Comparison of ENCODE assay signal across 25 cellular contexts in genomic region chr1:152743371-152744145, GRCh38. TPM values are rescaled to one million over a fixed set of nuclear protein-coding genes. Genes with fewer than 3 reads are reported as not detected.
"Had no signal": no experiment of that assay in that cellular context is flagged by ENCODE, and none has a peak within 500 bp of the region (broad histone marks: within the 10 kb centered on the region; RNA-seq: fewer than 3 reads in every experiment).

No MANE protein-coding gene starts in this region.

- H3K27me3 ChIP-seq: ascending aorta, esophagus squamous epithelium, thyroid gland had no signal

- FAIRE-seq: frontal cortex had no signal

- DNase-seq: activated CD4-positive, alpha-beta T cell treated with anti-CD3 and anti-CD28 coated beads, Interleukin-2, amount 10 ng/mL, durations not matched to agents 24 days and 14 days; activated CD8-positive, alpha-beta T cell treated with anti-CD3 and anti-CD28 coated beads for 36 hours; activated effector memory CD4-positive, alpha-beta T cell treated with Interleukin-2 at 50 U/mL for 16 hours; activated naive CD4-positive, alpha-beta T cell treated with anti-CD3 and anti-CD28 coated beads, Interleukin-2, amount 50 U/mL, for 16 hours; activated T-cell treated with anti-CD3 and anti-CD28 coated beads, Interleukin-2, amount 50 U/mL, for 4 hours; cerebellar nuclear complex; cortex of kidney; esophagus squamous epithelium; head of caudate nucleus; left ventricle myocardium inferior; retina; stimulated activated CD4-positive, alpha-beta T cell treated with anti-CD3 and anti-CD28 coated beads, Interleukin-12 subunit alpha, Interleukin-12 subunit beta, amount 100 ng/mL, for 4 hours; stimulated activated CD4-positive, alpha-beta T cell treated with anti-CD3 and anti-CD28 coated beads, Interleukin-1b, Interleukin-23, amount 100 ng/mL, for 48 hours; stimulated activated naive CD4-positive, alpha-beta T cell treated with Interleukin-2 at 50 U/mL for 16 hours; T1000 had no signal

- H3K27ac ChIP-seq: ascending aorta, esophagus squamous epithelium, left ventricle myocardium inferior, thyroid gland had no signal

- H3K27ac Mint-ChIP-seq: activated CD4-positive, alpha-beta T cell treated with anti-CD3 and anti-CD28 coated beads, Interleukin-2, amount 10 ng/mL, durations not matched to agents 24 days and 14 days; activated CD8-positive, alpha-beta T cell treated with anti-CD3 and anti-CD28 coated beads for 36 hours had no signal

- H3K9me3 ChIP-seq: ascending aorta, esophagus squamous epithelium, left ventricle myocardium inferior, thyroid gland had no signal

- ATAC-seq: activated CD8-positive, alpha-beta T cell treated with anti-CD3 and anti-CD28 coated beads for 36 hours; activated T-cell treated with anti-CD3 and anti-CD28 coated beads, Interleukin-2, amount 50 U/mL, for 4 hours had no signal

- H3K4me1 Mint-ChIP-seq: activated CD4-positive, alpha-beta T cell treated with anti-CD3 and anti-CD28 coated beads, Interleukin-2, amount 10 ng/mL, durations not matched to agents 24 days and 14 days; neural crest cell had no signal

- H3K4me3 ChIP-seq: ascending aorta, esophagus squamous epithelium, left ventricle myocardium inferior, thyroid gland had no signal

- H3K36me3 ChIP-seq: ascending aorta, esophagus squamous epithelium, left ventricle myocardium inferior, thyroid gland had no signal

- H3K4me1 ChIP-seq: ascending aorta, left ventricle myocardium inferior, thyroid gland had no signal

- H3K4me3 Mint-ChIP-seq: activated CD4-positive, alpha-beta T cell treated with anti-CD3 and anti-CD28 coated beads, Interleukin-2, amount 10 ng/mL, durations not matched to agents 24 days and 14 days; activated CD8-positive, alpha-beta T cell treated with anti-CD3 and anti-CD28 coated beads for 36 hours; activated T-cell treated with anti-CD3 and anti-CD28 coated beads, Interleukin-2, amount 50 U/mL, for 4 hours; neural crest cell had no signal

- H3K9me3 Mint-ChIP-seq: activated CD4-positive, alpha-beta T cell treated with anti-CD3 and anti-CD28 coated beads, Interleukin-2, amount 10 ng/mL, durations not matched to agents 24 days and 14 days; activated CD8-positive, alpha-beta T cell treated with anti-CD3 and anti-CD28 coated beads for 36 hours; activated T-cell treated with anti-CD3 and anti-CD28 coated beads, Interleukin-2, amount 50 U/mL, for 4 hours had no signal

RNA-seq across cellular contexts. Expression of gene KPRP, which starts 14.3 kb away (rescaled TPM):
- total RNA-seq: activated CD4-positive, alpha-beta T cell treated with anti-CD3 and anti-CD28 coated beads, Interleukin-2, amount 10 ng/mL, durations not matched to agents 24 days and 14 days; activated CD8-positive, alpha-beta T cell treated with anti-CD3 and anti-CD28 coated beads for 36 hours; activated T-cell treated with anti-CD3 and anti-CD28 coated beads, Interleukin-2, amount 50 U/mL, for 4 hours; ascending aorta; frontal cortex; kidney epithelial cell; left ventricle myocardium inferior; myocyte; neural crest cell; omental fat pad; posterior vena cava; subcutaneous adipose tissue; thyroid gland; urinary bladder had no signal
- polyA plus RNA-seq: urinary bladder had no signal

RNA-seq across cellular contexts. Expression of gene LCE1F, which starts 31.4 kb away (rescaled TPM):
- total RNA-seq: activated CD4-positive, alpha-beta T cell treated with anti-CD3 and anti-CD28 coated beads, Interleukin-2, amount 10 ng/mL, durations not matched to agents 24 days and 14 days; activated CD8-positive, alpha-beta T cell treated with anti-CD3 and anti-CD28 coated beads for 36 hours; activated T-cell treated with anti-CD3 and anti-CD28 coated beads, Interleukin-2, amount 50 U/mL, for 4 hours; ascending aorta; esophagus squamous epithelium; frontal cortex; kidney epithelial cell; left ventricle myocardium inferior; myocyte; neural crest cell; omental fat pad; posterior vena cava; subcutaneous adipose tissue; thyroid gland; urinary bladder had no signal
- polyA plus RNA-seq: urinary bladder had no signal

RNA-seq across cellular contexts. Expression of gene LCE4A, which starts 35.6 kb away (rescaled TPM):
- total RNA-seq: activated CD4-positive, alpha-beta T cell treated with anti-CD3 and anti-CD28 coated beads, Interleukin-2, amount 10 ng/mL, durations not matched to agents 24 days and 14 days; activated CD8-positive, alpha-beta T cell treated with anti-CD3 and anti-CD28 coated beads for 36 hours; activated T-cell treated with anti-CD3 and anti-CD28 coated beads, Interleukin-2, amount 50 U/mL, for 4 hours; ascending aorta; esophagus squamous epithelium; frontal cortex; kidney epithelial cell; left ventricle myocardium inferior; myocyte; neural crest cell; omental fat pad; posterior vena cava; subcutaneous adipose tissue; thyroid gland; urinary bladder had no signal
- polyA plus RNA-seq: urinary bladder had no signal

RNA-seq across cellular contexts. Expression of gene LCE1E, which starts 42.5 kb away (rescaled TPM):
- total RNA-seq: activated CD4-positive, alpha-beta T cell treated with anti-CD3 and anti-CD28 coated beads, Interleukin-2, amount 10 ng/mL, durations not matched to agents 24 days and 14 days; activated CD8-positive, alpha-beta T cell treated with anti-CD3 and anti-CD28 coated beads for 36 hours; activated T-cell treated with anti-CD3 and anti-CD28 coated beads, Interleukin-2, amount 50 U/mL, for 4 hours; ascending aorta; esophagus squamous epithelium; frontal cortex; kidney epithelial cell; left ventricle myocardium inferior; myocyte; neural crest cell; omental fat pad; posterior vena cava; subcutaneous adipose tissue; thyroid gland; urinary bladder had no signal

RNA-seq across cellular contexts. Expression of gene LCE2A, which starts 45.4 kb away (rescaled TPM):
- total RNA-seq: activated CD4-positive, alpha-beta T cell treated with anti-CD3 and anti-CD28 coated beads, Interleukin-2, amount 10 ng/mL, durations not matched to agents 24 days and 14 days; activated CD8-positive, alpha-beta T cell treated with anti-CD3 and anti-CD28 coated beads for 36 hours; activated T-cell treated with anti-CD3 and anti-CD28 coated beads, Interleukin-2, amount 50 U/mL, for 4 hours; ascending aorta; esophagus squamous epithelium; frontal cortex; kidney epithelial cell; left ventricle myocardium inferior; myocyte; neural crest cell; omental fat pad; posterior vena cava; subcutaneous adipose tissue; thyroid gland; urinary bladder had no signal
- polyA plus RNA-seq: urinary bladder had no signal
